ENCODE assay signal across 21 cellular contexts in the genomic region with DNA sequence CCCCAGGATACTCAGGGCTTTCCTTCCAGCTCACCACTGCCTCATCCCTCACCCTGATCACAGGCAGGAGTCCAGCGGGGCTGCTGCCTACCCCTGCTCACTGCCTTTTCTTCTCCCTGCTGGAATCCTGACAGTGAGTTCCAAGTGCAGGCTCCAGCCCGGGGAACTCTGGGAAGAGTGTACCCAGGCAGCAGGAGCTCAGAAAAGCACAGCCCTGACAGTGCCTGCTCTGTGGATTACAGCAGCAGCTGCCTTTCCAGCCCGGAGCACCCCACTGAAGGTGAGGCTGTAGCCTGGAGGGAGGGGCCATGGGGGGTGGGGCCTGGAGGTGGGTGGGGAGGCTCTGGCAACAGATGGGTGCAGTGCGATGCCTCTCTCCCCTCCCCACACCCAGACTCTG. TPM values are rescaled to one million over a fixed set of nuclear protein-coding genes. Genes with fewer than 3 reads are reported as not detected.
DNase-seq lines count a peak whose midpoint lies in the region; ATAC-seq, FAIRE-seq and TF ChIP-seq lines count a peak whose summit lies in the region.
"Had no signal": no experiment of that assay in that cellular context is flagged by ENCODE, and none has a peak within 500 bp of the region (broad histone marks: within the 10 kb centered on the region; RNA-seq: fewer than 3 reads in every experiment).

No MANE protein-coding gene starts in this region.

- intact Hi-C loops in MCF 10A (cut with micrococcal nuclease), result no loop called here
- intact Hi-C loops in breast epithelium (cut with DNase I; ENCODE audit: low total_unique reads), result no loop called here
- intact Hi-C loops in K562 (cut with micrococcal nuclease), result no loop called here

- H3K9me3 ChIP-seq in breast epithelium (no peaks in the 10 kb centered on the region), K562 (replicated peaks; ENCODE audit: control insufficient read depth, insufficient read depth, low read depth, low read length) (no peaks in the 10 kb centered on the region)
- H3K9me3 ChIP-seq: SK-N-SH had no signal

- no peak overlapping the region for H3K4me2 ChIP-seq in K562 (ENCODE audit: insufficient read depth, low read length)
- H3K4me2 ChIP-seq: SK-N-SH had no signal

- peak overlapping the region in 1 of 2 experiments; percentile 17; a peak in 1 of 4 replicates for H3K9ac ChIP-seq in K562 (ENCODE audit: insufficient read depth in 1 of 2, low read depth in 2 of 2, low read length in 2 of 2)
- H3K9ac ChIP-seq: SK-N-SH had no signal

- H3K4me1 Mint-ChIP-seq in MCF 10A (ENCODE audit: insufficient read depth, unreplicated experiment), result no peaks in the 10 kb centered on the region
- H3K4me1 Mint-ChIP-seq in stimulated activated effector memory CD8-positive, alpha-beta T cell treated with anti-CD3 and anti-CD28 coated beads, Interleukin-12 subunit alpha, Interleukin-12 subunit beta, amount 100 ng/mL, for 72 hours, result peaks cover 8% of the 10 kb centered on the region
- H3K4me1 Mint-ChIP-seq in activated T-cell treated with anti-CD3 and anti-CD28 coated beads, Interleukin-2, amount 50 U/mL, for 24 hours (ENCODE audit: low read depth), result peaks cover 1% of the 10 kb centered on the region

- FAIRE-seq in K562 (lab: Jason Lieb, UNC), result no peak
- FAIRE-seq: A204.1, RCC 7860 had no signal

- no peaks in the 10 kb centered on the region for H3K9me1 ChIP-seq in K562 (ENCODE audit: control insufficient read depth, insufficient read depth, low read length)

- POLR2A ChIA-PET in MCF 10A (lab: Yijun Ruan, JAX), result interaction anchor here (0.6 to 1.4 kb wide), 3 partner anchors 10 to 49 kb away, joined by 3 to 4 read pairs (median 3); no protein-coding TSS in a partner anchor
- POLR2A ChIA-PET in K562 (lab: Yijun Ruan, JAX), result interaction anchor here (1.9 kb wide), 1 partner anchor 12 kb away, joined by 4 read pairs; no protein-coding TSS in a partner anchor

- no TSS peak for BruUV-seq in MCF 10A (replicated peaks; lab: Mats Ljungman, UMichigan)
- BruUV-seq in K562 (replicated peaks; lab: Mats Ljungman, UMichigan), result no TSS peak

- no peak overlapping the region for H3K27ac ChIP-seq in breast epithelium
- no peak overlapping the region for H3K27ac ChIP-seq in K562 (ENCODE audit: extremely low read depth, low read depth, low read length)
- no peak overlapping the region for H3K27ac ChIP-seq in brain microvascular endothelial cell

- 83% methylated on average over 2 of the region's 4 CpGs for WGBS in K562 (ENCODE audit: insufficient coverage, low coverage, missing lambda C conversion rate)

- TF ChIP-seq EP300 in K562 (IDR thresholded peaks at IDR 0.05; ENCODE audit: low read length), result no peak

- H2AFZ ChIP-seq in K562 (ENCODE audit: low read depth, low read length), result no peak overlapping the region

- H3K36me3 ChIP-seq in breast epithelium, result no peaks in the 10 kb centered on the region
- H3K36me3 ChIP-seq in K562 (ENCODE audit: control insufficient read depth, insufficient read depth, low read length), result peaks cover 10% of the 10 kb centered on the region; the same call in 1 of the 3 replicates
- peaks cover 76% of the 10 kb centered on the region for H3K36me3 ChIP-seq in brain microvascular endothelial cell (replicated peaks)

- no peaks in the 10 kb centered on the region for H3K9me3 Mint-ChIP-seq in MCF 10A (ENCODE audit: unreplicated experiment)
- H3K9me3 Mint-ChIP-seq in stimulated activated effector memory CD8-positive, alpha-beta T cell treated with anti-CD3 and anti-CD28 coated beads, Interleukin-12 subunit alpha, Interleukin-12 subunit beta, amount 100 ng/mL, for 72 hours, result no peaks in the 10 kb centered on the region
- no peaks in the 10 kb centered on the region for H3K9me3 Mint-ChIP-seq in activated T-cell treated with anti-CD3 and anti-CD28 coated beads, Interleukin-2, amount 50 U/mL, for 24 hours

- no peak for TF ChIP-seq RAD21 in K562 (CRISPR knock-in tag; conservative IDR thresholded peaks at IDR 0.05 in 1 of 2, IDR thresholded peaks at IDR 0.05 in 1 of 2)

- no peak for TF ChIP-seq POLR2A in breast epithelium (IDR thresholded peaks at IDR 0.05)
- no peak for TF ChIP-seq POLR2A in K562 (conservative IDR thresholded peaks at IDR 0.05)

- ATAC-seq in K562, result 0 out of 3 replicates have a peak, but pooled peaks have one; percentile 24
- ATAC-seq in stimulated activated effector memory CD8-positive, alpha-beta T cell treated with anti-CD3 and anti-CD28 coated beads, Interleukin-12 subunit alpha, Interleukin-12 subunit beta, amount 100 ng/mL, for 72 hours, result no peak

- no peaks in the 10 kb centered on the region for H4K20me1 ChIP-seq in K562 (replicated peaks; ENCODE audit: control insufficient read depth, insufficient read depth, low read length)

- H3K27me3 ChIP-seq in breast epithelium (no peaks in the 10 kb centered on the region), K562 (ENCODE audit: control insufficient read depth in 2 of 2, insufficient read depth in 2 of 2, low read length in 2 of 2) (no peaks in the 10 kb centered on the region), brain microvascular endothelial cell (replicated peaks) (no peaks in the 10 kb centered on the region)

- in situ Hi-C loops in K562 (cut with MboI), result loop anchor here (25.0 kb wide), 1 partner anchor 360 kb away; no protein-coding TSS in a partner anchor
- in situ Hi-C loops in brain microvascular endothelial cell (cut with HindIII; ENCODE audit: low pct_ligation_motif_present, low sequenced_read_pairs), result no loop called here

- CTCF ChIA-PET in MCF 10A (lab: Yijun Ruan, JAX) (interaction anchor here (1.2 to 5.8 kb wide), 3 partner anchors 11 to 49 kb away, joined by 3 to 41 read pairs (median 17); no protein-coding TSS in a partner anchor), K562 (lab: Yijun Ruan, JAX; ENCODE audit: low intra/inter-chr PET ratio) (no interaction called here)

- H3K27ac Mint-ChIP-seq in MCF 10A (ENCODE audit: low read depth, unreplicated experiment), result peak overlapping the region; percentile 73
- H3K27ac Mint-ChIP-seq in stimulated activated effector memory CD8-positive, alpha-beta T cell treated with anti-CD3 and anti-CD28 coated beads, Interleukin-12 subunit alpha, Interleukin-12 subunit beta, amount 100 ng/mL, for 72 hours, result peak overlapping the region; percentile 23
- no peak overlapping the region for H3K27ac Mint-ChIP-seq in activated T-cell treated with anti-CD3 and anti-CD28 coated beads, Interleukin-2, amount 50 U/mL, for 24 hours
- H3K27ac Mint-ChIP-seq: B cell had no signal

- no peak for TF ChIP-seq CTCF in MCF 10A (IDR thresholded peaks at IDR 0.05; ENCODE audit: unreplicated experiment)
- no peak for TF ChIP-seq CTCF in breast epithelium (IDR thresholded peaks at IDR 0.05)
- no peak for TF ChIP-seq CTCF in K562 (IDR thresholded peaks at IDR 0.05 in 2 of 3, conservative IDR thresholded peaks at IDR 0.05 in 1 of 3; ENCODE audit: insufficient read depth in 2 of 3, low read depth in 1 of 3, low read length in 3 of 3)
- no peak for TF ChIP-seq CTCF in brain microvascular endothelial cell (IDR thresholded peaks at IDR 0.05; ENCODE audit: low read depth, low read length, missing control alignments)

- H3K36me3 Mint-ChIP-seq in MCF 10A (ENCODE audit: insufficient read depth, unreplicated experiment), result peaks cover 45% of the 10 kb centered on the region
- peaks cover 35% of the 10 kb centered on the region for H3K36me3 Mint-ChIP-seq in stimulated activated effector memory CD8-positive, alpha-beta T cell treated with anti-CD3 and anti-CD28 coated beads, Interleukin-12 subunit alpha, Interleukin-12 subunit beta, amount 100 ng/mL, for 72 hours
- peaks cover 80% of the 10 kb centered on the region for H3K36me3 Mint-ChIP-seq in activated T-cell treated with anti-CD3 and anti-CD28 coated beads, Interleukin-2, amount 50 U/mL, for 24 hours (ENCODE audit: low read depth)

- no peak overlapping the region for H3K4me3 Mint-ChIP-seq in MCF 10A (ENCODE audit: unreplicated experiment)
- no peak overlapping the region for H3K4me3 Mint-ChIP-seq in stimulated activated effector memory CD8-positive, alpha-beta T cell treated with anti-CD3 and anti-CD28 coated beads, Interleukin-12 subunit alpha, Interleukin-12 subunit beta, amount 100 ng/mL, for 72 hours
- no peak overlapping the region for H3K4me3 Mint-ChIP-seq in activated T-cell treated with anti-CD3 and anti-CD28 coated beads, Interleukin-2, amount 50 U/mL, for 24 hours
- H3K4me3 Mint-ChIP-seq: B cell had no signal

- H3K4me1 ChIP-seq in breast epithelium, result no peaks in the 10 kb centered on the region
- H3K4me1 ChIP-seq in K562 (replicated peaks in 1 of 2; ENCODE audit: control insufficient read depth in 2 of 2, insufficient read depth in 2 of 2, low read length in 2 of 2), result peaks cover 0 to 3% of the 10 kb centered on the region in 2 experiments; a peak in 1 of 5 replicates

- H3K79me2 ChIP-seq in K562 (ENCODE audit: control insufficient read depth, insufficient read depth, low read length), result no peaks in the 10 kb centered on the region

- H3K4me3 ChIP-seq in breast epithelium, result no peak overlapping the region
- H3K4me3 ChIP-seq in K562, result no peak overlapping the region
- no peak overlapping the region for H3K4me3 ChIP-seq in brain microvascular endothelial cell (ENCODE audit: low read depth, low read length)

- no peak for DNase-seq in MCF 10A (ENCODE audit: unreplicated experiment)
- DNase-seq in breast epithelium (ENCODE audit: low spot score in 2 of 2), result no peak
- DNase-seq in NCI-H2171 (lab: John Stamatoyannopoulos, UW), result peak; percentile 23
- DNase-seq in K562 (ENCODE audit: extremely low read depth in 1 of 4, low spot score in 3 of 4), result peak in 1 of 4 experiments; percentile 33
- no peak for DNase-seq in stimulated activated effector memory CD8-positive, alpha-beta T cell treated with anti-CD3 and anti-CD28 coated beads, Interleukin-12 subunit alpha, Interleukin-12 subunit beta, amount 100 ng/mL, for 72 hours (ENCODE audit: low spot score in 2 of 2)
- DNase-seq in activated T-cell treated with anti-CD3 and anti-CD28 coated beads, Interleukin-2, amount 50 U/mL, for 24 hours, result no peak
- no peak for DNase-seq in brain microvascular endothelial cell
- DNase-seq: DMS79 treated with DMSO at 0.1 percent for 48 hours, GOT3, HCEC 1CT, KG1, NCI-H1092 treated with DMSO at 0.1 percent for 48 hours, NCI-H1436 treated with DMSO at 0.1 percent for 48 hours, NCI-H2029 treated with DMSO at 0.1 percent for 48 hours, NCI-H524 treated with DMSO at 0.1 percent for 48 hours, OCI-M1, SHP77 treated with DMSO at 0.1 percent for 48 hours, SK-N-SH had no signal

- no peaks in the 10 kb centered on the region for H3K27me3 Mint-ChIP-seq in MCF 10A (ENCODE audit: insufficient read depth, unreplicated experiment)
- H3K27me3 Mint-ChIP-seq in activated T-cell treated with anti-CD3 and anti-CD28 coated beads, Interleukin-2, amount 50 U/mL, for 24 hours, result no peaks in the 10 kb centered on the region
- H3K27me3 Mint-ChIP-seq: B cell had no signal

RNA-seq across cellular contexts. Expression of gene JMJD7, which starts 6.1 kb away (rescaled TPM):
- total RNA-seq in MCF 10A (2022) (9.2 and 13.3 TPM in 2 replicates), breast epithelium (10 to 100 TPM in 1 of 3 donors, 1 to 10 TPM in 2; 7.8 to 20.8 (median 8.8) TPM), K562 (2014; rRNA removed) (6.1 and 11.3 TPM in 2 replicates), K562 (2014; rRNA removed; fragmentation: Illumina TruSeq; extraction: Trizol) (3.2 and 3.8 TPM in 2 replicates), K562 (2015; rRNA removed; fragmentation: Illumina TruSeq; extraction: Trizol) (4.3 and 5.3 TPM in 2 replicates), K562 (2021) (12.2 and 13.1 TPM in 2 replicates)
- total RNA-seq in K562 (2011; cell fraction: chromatin; rRNA removed; ENCODE audit: low replicate concordance), result 7.0 and 13.8 TPM in 2 replicates
- total RNA-seq in K562 (2011; cell fraction: nucleolus; rRNA removed), result 7.2 and 8.5 TPM in 2 replicates
- total RNA-seq in K562 (2011; cell fraction: nucleoplasm; rRNA removed), result 12.6 and 15.4 TPM in 2 replicates
- polyA plus RNA-seq in K562 (2011; rRNA removed) (7.9 and 8.8 TPM in 2 replicates), K562 (2014; fragmentation: Illumina TruSeq; extraction: Trizol) (6.8 and 9.4 TPM in 2 replicates), K562 (2014; fragmentation: Nextera tagmentation; extraction: Ambion mirVana) (1 to 10 TPM; 1.2 to 2.9 TPM), K562 (2014; rRNA removed) (9.7 and 13.9 TPM in 2 replicates)
- polyA plus RNA-seq in K562 (2011; cell fraction: cytosol; rRNA removed), result 8.0 and 19.6 TPM in 2 replicates
- 18.0 and 36.7 TPM in 2 replicates for polyA plus RNA-seq in K562 (2011; cell fraction: nucleus; rRNA removed)
- polyA plus RNA-seq in K562 (2012), result 7.7 and 16.3 TPM in 2 replicates
- polyA minus RNA-seq in K562 (2011; rRNA and poly(A)+ RNA removed), result 0.60 and 3.0 TPM in 2 replicates
- 4.1 and 4.4 TPM in 2 replicates for polyA minus RNA-seq in K562 (2011; cell fraction: cytosol; rRNA and poly(A)+ RNA removed)
- 4.0 and 4.7 TPM in 2 replicates for polyA minus RNA-seq in K562 (2011; cell fraction: nucleus; rRNA and poly(A)+ RNA removed)

RNA-seq across cellular contexts. Expression of gene PLA2G4B, which starts 16.8 kb away (rescaled TPM):
- total RNA-seq in MCF 10A (2022), result 3.8 and 5.0 TPM in 2 replicates
- 10 to 100 TPM in 2 of 3 donors, 1 to 10 TPM in 1; 3.2 to 11.0 (median 10.2) TPM for total RNA-seq in breast epithelium
- total RNA-seq in K562 (2011; cell fraction: chromatin; rRNA removed; ENCODE audit: low replicate concordance), result 22.3 and 55.4 TPM in 2 replicates
- total RNA-seq in K562 (2011; cell fraction: nucleolus; rRNA removed), result 26.3 and 28.8 TPM in 2 replicates
- 13.2 and 21.9 TPM in 2 replicates for total RNA-seq in K562 (2011; cell fraction: nucleoplasm; rRNA removed)
- 3.9 TPM in 2 replicates for total RNA-seq in K562 (2014; rRNA removed)
- total RNA-seq in K562 (2014; rRNA removed; fragmentation: Illumina TruSeq; extraction: Trizol), result 0.89 and 2.1 TPM in 2 replicates
- total RNA-seq in K562 (2015; rRNA removed; fragmentation: Illumina TruSeq; extraction: Trizol), result 1.3 and 1.4 TPM in 2 replicates
- total RNA-seq in K562 (2021), result 2.8 and 5.2 TPM in 2 replicates
- 4.3 and 7.0 TPM in 2 replicates for polyA plus RNA-seq in K562 (2011; rRNA removed)
- 3.1 and 4.8 TPM in 2 replicates for polyA plus RNA-seq in K562 (2011; cell fraction: cytosol; rRNA removed)
- polyA plus RNA-seq in K562 (2011; cell fraction: nucleus; rRNA removed), result 48.4 and 61.4 TPM in 2 replicates
- 2.4 and 8.6 TPM in 2 replicates for polyA plus RNA-seq in K562 (2012)
- polyA plus RNA-seq in K562 (2014; fragmentation: Illumina TruSeq; extraction: Trizol), result 2.7 and 2.8 TPM in 2 replicates
- under 1 TPM; 0.07 to 0.25 TPM for polyA plus RNA-seq in K562 (2014; fragmentation: Nextera tagmentation; extraction: Ambion mirVana)
- polyA plus RNA-seq in K562 (2014; rRNA removed), result 5.6 and 6.1 TPM in 2 replicates
- polyA minus RNA-seq in K562 (2011; rRNA and poly(A)+ RNA removed), result 0.74 and 1.2 TPM in 2 replicates
- polyA minus RNA-seq in K562 (2011; cell fraction: cytosol; rRNA and poly(A)+ RNA removed), result 1.1 and 1.5 TPM in 2 replicates
- 6.6 and 6.7 TPM in 2 replicates for polyA minus RNA-seq in K562 (2011; cell fraction: nucleus; rRNA and poly(A)+ RNA removed)

RNA-seq across cellular contexts. Expression of gene MAPKBP1, which starts 47.5 kb away (rescaled TPM):
- 33.2 and 35.0 TPM in 2 replicates for total RNA-seq in MCF 10A (2022)
- total RNA-seq in breast epithelium, result 10 to 100 TPM; 11.5 to 29.3 (median 24.3) TPM
- total RNA-seq in K562 (2011; cell fraction: chromatin; rRNA removed; ENCODE audit: low replicate concordance), result 65.0 and 134 TPM in 2 replicates
- total RNA-seq in K562 (2011; cell fraction: nucleolus; rRNA removed), result 51.1 and 51.4 TPM in 2 replicates
- 45.8 and 52.1 TPM in 2 replicates for total RNA-seq in K562 (2011; cell fraction: nucleoplasm; rRNA removed)
- 4.1 and 5.3 TPM in 2 replicates for total RNA-seq in K562 (2014; rRNA removed)
- total RNA-seq in K562 (2014; rRNA removed; fragmentation: Illumina TruSeq; extraction: Trizol), result 4.5 and 4.6 TPM in 2 replicates
- 5.7 and 5.8 TPM in 2 replicates for total RNA-seq in K562 (2015; rRNA removed; fragmentation: Illumina TruSeq; extraction: Trizol)
- total RNA-seq in K562 (2021), result 9.5 and 9.6 TPM in 2 replicates
- polyA plus RNA-seq in K562 (2011; rRNA removed), result 3.4 and 4.4 TPM in 2 replicates
- polyA plus RNA-seq in K562 (2011; cell fraction: cytosol; rRNA removed), result 2.2 and 3.6 TPM in 2 replicates
- 24.5 and 27.3 TPM in 2 replicates for polyA plus RNA-seq in K562 (2011; cell fraction: nucleus; rRNA removed)
- polyA plus RNA-seq in K562 (2012), result 5.8 and 7.2 TPM in 2 replicates
- polyA plus RNA-seq in K562 (2014; fragmentation: Illumina TruSeq; extraction: Trizol), result 4.8 and 5.4 TPM in 2 replicates
- polyA plus RNA-seq in K562 (2014; fragmentation: Nextera tagmentation; extraction: Ambion mirVana), result under 1 TPM; 0.15 to 0.28 TPM
- polyA plus RNA-seq in K562 (2014; rRNA removed), result 5.2 and 7.1 TPM in 2 replicates
- polyA minus RNA-seq in K562 (2011; rRNA and poly(A)+ RNA removed), result 7.0 and 9.2 TPM in 2 replicates
- polyA minus RNA-seq in K562 (2011; cell fraction: cytosol; rRNA and poly(A)+ RNA removed), result 2.7 and 5.9 TPM in 2 replicates
- polyA minus RNA-seq in K562 (2011; cell fraction: nucleus; rRNA and poly(A)+ RNA removed), result 22.8 and 29.4 TPM in 2 replicates
